1 cellular context compared by ENCODE assay signal in the genomic region with DNA sequence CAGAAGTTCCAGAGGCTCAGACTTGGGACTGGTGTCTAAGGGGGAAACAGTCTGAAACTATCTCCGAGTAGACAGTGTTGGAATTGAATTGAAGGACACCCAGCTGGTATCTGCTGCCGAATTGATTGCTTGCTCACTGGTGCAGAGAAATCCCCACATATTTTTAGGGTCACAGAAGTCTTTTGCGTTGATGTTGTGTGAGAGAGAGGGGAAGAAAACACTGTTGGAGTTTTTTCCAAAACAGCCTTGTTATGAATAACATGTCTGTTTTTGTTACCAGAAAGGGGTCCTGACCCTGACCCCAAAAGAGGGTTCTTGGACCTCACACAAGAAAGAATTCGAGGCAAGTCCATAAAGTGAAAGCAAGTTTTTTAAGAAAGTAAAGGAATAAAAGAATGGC.
TF ChIP-seq lines count a peak whose summit lies in the region.

No MANE protein-coding gene starts in this region.

TF ChIP-seq in HepG2, 621 proteins besides CTCF, POLR2A, EP300 and RAD21 (continued from another document):
- TF ChIP-seq KLF15 (CRISPR knock-in tag; IDR thresholded peaks at IDR 0.05; ENCODE audit: borderline replicate concordance): no peak
